ENCODE assay signal across 25 cellular contexts in the genomic region with DNA sequence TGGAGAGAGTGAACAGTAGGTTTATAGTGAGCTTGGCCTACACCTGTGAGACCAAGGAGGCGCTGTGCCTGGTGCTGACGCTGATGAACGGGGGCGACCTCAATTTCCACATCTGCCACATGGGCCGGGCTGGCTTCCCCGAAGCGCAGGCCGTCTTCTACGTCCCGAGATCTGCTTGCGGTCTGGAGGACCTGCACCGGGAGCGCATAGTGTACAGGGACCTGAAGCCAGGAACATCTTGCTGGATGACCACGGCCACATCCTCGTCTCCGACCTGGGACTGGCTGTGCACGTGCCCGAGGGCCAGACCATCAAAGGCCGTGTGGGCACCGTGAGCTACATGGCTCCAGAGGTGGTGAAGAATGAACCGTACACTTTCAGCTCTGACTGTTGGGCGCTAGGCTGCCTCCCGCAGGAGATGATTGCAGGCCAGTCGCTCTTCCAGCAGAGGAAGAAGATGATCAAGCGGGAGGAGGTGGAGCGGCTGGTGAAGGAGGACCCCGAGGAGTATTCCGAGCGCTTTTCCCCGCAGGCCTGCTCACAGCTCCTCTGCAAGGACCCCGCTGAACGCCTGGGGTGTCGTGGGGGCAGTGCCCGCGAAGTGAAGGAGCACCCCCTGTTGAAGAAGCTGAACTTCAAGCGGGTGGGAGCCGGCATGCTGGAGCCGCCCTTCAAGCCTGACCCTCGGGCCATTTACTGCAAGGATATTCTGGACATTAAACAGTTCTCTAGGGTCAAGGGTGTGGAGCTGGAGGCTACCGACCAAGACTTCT.
DNase-seq lines count a peak whose midpoint lies in the region; ATAC-seq, FAIRE-seq and TF ChIP-seq lines count a peak whose summit lies in the region.
"Had no signal": no experiment of that assay in that cellular context is flagged by ENCODE, and none has a peak within 500 bp of the region (broad histone marks: within the 10 kb centered on the region; RNA-seq: fewer than 3 reads in every experiment).

No MANE protein-coding gene starts in this region.

- peaks cover 0 to 2% (median 0%) of the 10 kb centered on the region in 9 donors for H3K36me3 ChIP-seq in heart left ventricle
- no peaks in the 10 kb centered on the region for H3K36me3 ChIP-seq in H1 (ENCODE audit: control insufficient read depth in 2 of 4, insufficient read depth in 4 of 4, low read length in 3 of 4)
- no peaks in the 10 kb centered on the region for H3K36me3 ChIP-seq in neural progenitor cell
- H3K36me3 ChIP-seq: BE2C had no signal

- peak overlapping the region; percentile 48 for H3K27ac Mint-ChIP-seq in neural progenitor cell
- H3K27ac Mint-ChIP-seq: CD4-positive, alpha-beta T cell had no signal

- H4K20me1 ChIP-seq in H1 (replicated peaks in 1 of 2; ENCODE audit: control insufficient read depth in 1 of 2, insufficient read depth in 2 of 2, low read length in 2 of 2): no peaks in the 10 kb centered on the region
- H4K20me1 ChIP-seq in neural progenitor cell (ENCODE audit: low read depth): no peaks in the 10 kb centered on the region
- H4K20me1 ChIP-seq: BLaER1 treated with 17β-estradiol and CSF1 and Interleukin-3, amounts not matched to agents 10 nM and 100 nM had no signal

- WGBS in right cardiac atrium: 98% methylated on average over 40 of the region's 40 CpGs
- 95 to 98% (median 97%) methylated on average over 27 to 40 of the region's 40 CpGs for WGBS in heart left ventricle, 4 donors
- WGBS in H1 (ENCODE audit: extremely low coverage in 1 of 2, insufficient coverage in 1 of 2, insufficient read length in 1 of 2, insufficient replicate concordance in 2 of 2, low coverage in 1 of 2, low lambda C conversion rate in 2 of 2, missing lambda C conversion rate in 1 of 2), 2 experiments: 91% methylated on average over 37 of the region's 40 CpGs; no CpG with 5 or more reads in 1 of the 2 experiments
- 96 to 97% methylated on average over 40 of the region's 40 CpGs for WGBS in lower leg skin, 2 donors

- no peak overlapping the region for H3K4me3 Mint-ChIP-seq in neural progenitor cell
- H3K4me3 Mint-ChIP-seq: H9 had no signal

- H3K4me2 ChIP-seq in H1 (ENCODE audit: insufficient read depth in 1 of 2, low read depth in 2 of 2, low read length in 2 of 2) (no peak overlapping the region), neural progenitor cell (no peak overlapping the region)
- H3K4me2 ChIP-seq: A549; BLaER1 treated with 17β-estradiol and CSF1 and Interleukin-3, amounts not matched to agents 10 nM and 100 nM had no signal

- FAIRE-seq in H1 (lab: Jason Lieb, UNC): no peak
- FAIRE-seq: A549, D721Med, GM12878, GM19239 had no signal

- no peak overlapping the region for H2BK20ac ChIP-seq in H1 (ENCODE audit: low read length)

- H3K9ac ChIP-seq in H1 (replicated peaks in 1 of 4; ENCODE audit: extremely low read depth in 1 of 4, low read depth in 3 of 4, low read length in 3 of 4) (no peak overlapping the region), neural progenitor cell (no peak overlapping the region)
- H3K9ac ChIP-seq: BLaER1 treated with 17β-estradiol and CSF1 and Interleukin-3, amounts not matched to agents 10 nM and 100 nM had no signal

- no peak overlapping the region for H3K14ac ChIP-seq in H1 (ENCODE audit: insufficient read length)

- no peak for TF ChIP-seq EP300 in H1 (IDR thresholded peaks at IDR 0.05; ENCODE audit: borderline replicate concordance in 1 of 2, low read depth in 2 of 2, low read length in 2 of 2)

- H2BK15ac ChIP-seq in H1 (ENCODE audit: low read length): no peak overlapping the region; the same call in 1 of the 2 replicates

- H3K4me1 ChIP-seq in right cardiac atrium (ENCODE audit: control insufficient read depth, insufficient read depth, low read length) (no peaks in the 10 kb centered on the region), heart left ventricle (peaks cover 0 to 7% (median 0%) of the 10 kb centered on the region in 12 donors), H1 (replicated peaks in 1 of 4; ENCODE audit: control insufficient read depth in 3 of 4, insufficient read depth in 4 of 4, low read length in 3 of 4) (peaks cover 0 to 3% (median 0%) of the 10 kb centered on the region in 4 experiments; a peak in 2 of 7 replicates), neural progenitor cell (no peaks in the 10 kb centered on the region)
- H3K4me1 ChIP-seq: A549, BE2C had no signal

- 0 out of 2 replicates have a peak overlapping the region, but pooled peaks have one; percentile 14 for H4K8ac ChIP-seq in H1 (ENCODE audit: extremely low read depth, insufficient read depth, low read length)

- H3K23me2 ChIP-seq in H1 (ENCODE audit: low read depth, low read length): no peaks in the 10 kb centered on the region; the same call in 1 of the 2 replicates

- peak overlapping the region; percentile 33; the same call in 1 of the 2 replicates for H2BK12ac ChIP-seq in H1 (ENCODE audit: low read depth, low read length)

- peak overlapping the region; percentile 65 for H4K91ac ChIP-seq in H1 (replicated peaks; ENCODE audit: insufficient read length, low read length)

- no peak overlapping the region for H2BK5ac ChIP-seq in H1 (ENCODE audit: low read depth, low read length)

- H3K79me2 ChIP-seq in H1 (ENCODE audit: control insufficient read depth in 1 of 2, insufficient read depth in 2 of 2, low read length in 2 of 2) (no peaks in the 10 kb centered on the region), neural progenitor cell (ENCODE audit: low read depth) (no peaks in the 10 kb centered on the region)

- CTCF ChIA-PET in H1 (lab: Charles Lee; ENCODE audit: partially characterized antibody): interaction anchor here (2.1 kb wide), 1 partner anchor 11 kb away, joined by 10 read pairs; no protein-coding TSS in a partner anchor

- POLR2A ChIA-PET in H1 (lab: Charles Lee; ENCODE audit: partially characterized antibody): interaction anchor here (1.1 to 1.7 kb wide), 3 partner anchors 8 to 139 kb away, joined by 3 to 5 read pairs (median 4); a partner anchor contains a TSS

- no peak overlapping the region for H4K5ac ChIP-seq in H1 (ENCODE audit: insufficient read length, low read depth, low read length)

- H3K27me3 ChIP-seq in right cardiac atrium (ENCODE audit: control insufficient read depth, insufficient read depth) (no peaks in the 10 kb centered on the region), heart left ventricle (no peaks in the 10 kb centered on the region), H1 (replicated peaks in 1 of 4; ENCODE audit: control insufficient read depth in 3 of 4, extremely low read depth in 1 of 4, insufficient read depth in 3 of 4, low read length in 3 of 4) (no peaks in the 10 kb centered on the region), neural progenitor cell (peaks cover 5% of the 10 kb centered on the region)
- H3K27me3 ChIP-seq: BE2C; BLaER1 treated with 17β-estradiol and CSF1 and Interleukin-3, amounts not matched to agents 10 nM and 100 nM had no signal

- no peak for TF ChIP-seq RAD21 in H1 (IDR thresholded peaks at IDR 0.05 in 1 of 2, conservative IDR thresholded peaks at IDR 0.05 in 1 of 2; ENCODE audit: low read depth in 2 of 2, low read length in 2 of 2)

- H3K27ac ChIP-seq in right cardiac atrium (ENCODE audit: low read length) (no peak overlapping the region), heart left ventricle (no peak overlapping the region), H1 (ENCODE audit: low read depth, low read length) (no peak overlapping the region), neural progenitor cell (no peak overlapping the region)
- H3K27ac ChIP-seq: A549; BLaER1 treated with 17β-estradiol and CSF1 and Interleukin-3, amounts not matched to agents 10 nM and 100 nM had no signal

- H3K9me3 Mint-ChIP-seq in neural progenitor cell: peaks cover 2% of the 10 kb centered on the region
- H3K9me3 Mint-ChIP-seq: CD4-positive, alpha-beta T cell; CD8-positive, alpha-beta memory T cell had no signal

- TF ChIP-seq CTCF in heart left ventricle (IDR thresholded peaks at IDR 0.05) (no peak), H1 (IDR thresholded peaks at IDR 0.05; ENCODE audit: control extremely low read depth in 1 of 3, insufficient read depth in 1 of 3, low read depth in 1 of 3, low read length in 3 of 3) (no peak), neural progenitor cell (IDR thresholded peaks at IDR 0.05) (no peak), lower leg skin (IDR thresholded peaks at IDR 0.05) (no peak)

- H3K79me1 ChIP-seq in H1 (ENCODE audit: low read depth, low read length): no peaks in the 10 kb centered on the region

- intact Hi-C loops in right cardiac atrium (cut with DNase I): no loop called here
- intact Hi-C loops in heart left ventricle (cut with DNase I): no loop called here
- intact Hi-C loops in lower leg skin (cut with DNase I; ENCODE audit: low total_unique reads): no loop called here

- no peak for DNase-seq in right cardiac atrium
- no peak for DNase-seq in heart left ventricle
- DNase-seq in H1 (ENCODE audit: low read depth in 1 of 2, low spot score in 2 of 2): no peak
- no peak for DNase-seq in neural progenitor cell (ENCODE audit: low spot score)
- DNase-seq in lower leg skin (ENCODE audit: low spot score in 2 of 2): no peak
- no peak for DNase-seq in NCI-H2081 treated with DMSO at 0.1 percent for 48 hours (lab: John Stamatoyannopoulos, UW)
- DNase-seq in NCI-H524 (lab: John Stamatoyannopoulos, UW): no peak
- DNase-seq: 8988T; ACHN; AML-193; BE2C; CD4-positive, alpha-beta T cell; CD8-positive, alpha-beta memory T cell; DMS 273 treated with DMSO at 0.1 percent for 48 hours; DMS79; EL; GDM1; H9 had no signal

- no peak overlapping the region for H3K23ac ChIP-seq in H1 (ENCODE audit: insufficient read length)

- peaks cover 2% of the 10 kb centered on the region for H3K36me3 Mint-ChIP-seq in neural progenitor cell

- no peaks in the 10 kb centered on the region for H3K4me1 Mint-ChIP-seq in neural progenitor cell
- H3K4me1 Mint-ChIP-seq: CD14-positive monocyte; CD8-positive, alpha-beta memory T cell had no signal

- no peak overlapping the region for H2AFZ ChIP-seq in H1 (ENCODE audit: low read length)
- H2AFZ ChIP-seq in neural progenitor cell (replicated peaks): no peak overlapping the region

- no peaks in the 10 kb centered on the region for H3K27me3 Mint-ChIP-seq in neural progenitor cell (ENCODE audit: insufficient read depth, low read depth)
- H3K27me3 Mint-ChIP-seq: CD4-positive, alpha-beta T cell; CD8-positive, alpha-beta memory T cell had no signal

- H3K18ac ChIP-seq in H1 (ENCODE audit: extremely low read depth, low read length): no peak overlapping the region

- TF ChIP-seq POLR2A in heart left ventricle (IDR thresholded peaks at IDR 0.05): no peak
- no peak for TF ChIP-seq POLR2A in H1 (IDR thresholded peaks at IDR 0.05; ENCODE audit: control extremely low read depth in 1 of 2, low read depth in 2 of 2, low read length in 2 of 2)
- TF ChIP-seq POLR2A in lower leg skin (IDR thresholded peaks at IDR 0.05): no peak

- no peaks in the 10 kb centered on the region for H3F3A ChIP-seq in neural progenitor cell (ENCODE audit: low read depth)

- H3K56ac ChIP-seq in H1 (replicated peaks; ENCODE audit: insufficient read length, low read depth, low read length): no peak overlapping the region

- 0 out of 2 replicates have a peak overlapping the region, but pooled peaks have one; percentile 75 for H2AK5ac ChIP-seq in H1 (ENCODE audit: low read depth, low read length)

- H3K9me3 ChIP-seq in right cardiac atrium (ENCODE audit: control insufficient read depth, low read length): no peaks in the 10 kb centered on the region
- no peaks in the 10 kb centered on the region for H3K9me3 ChIP-seq in heart left ventricle
- H3K9me3 ChIP-seq in H1 (ENCODE audit: insufficient read depth in 2 of 2, low read depth in 1 of 2, low read length in 1 of 2): no peaks in the 10 kb centered on the region
- H3K9me3 ChIP-seq in neural progenitor cell (ENCODE audit: low read depth): no peaks in the 10 kb centered on the region
- H3K9me3 ChIP-seq: A549, BE2C had no signal

- H2BK120ac ChIP-seq in H1 (replicated peaks; ENCODE audit: low read depth, low read length): no peak overlapping the region

- ATAC-seq in right cardiac atrium (peak; percentile 14 to 19), heart left ventricle (no peak)
- ATAC-seq: A549, GM12878, HCT116 had no signal

- H3K4ac ChIP-seq in H1 (replicated peaks; ENCODE audit: insufficient read length, low read depth, low read length): no peak overlapping the region

- H3K4me3 ChIP-seq in right cardiac atrium (ENCODE audit: low read length): no peak overlapping the region
- H3K4me3 ChIP-seq in heart left ventricle: no peak overlapping the region
- no peak overlapping the region for H3K4me3 ChIP-seq in H1 (ENCODE audit: extremely low read depth in 1 of 4, insufficient read depth in 2 of 4, low read depth in 3 of 4, low read length in 4 of 4)
- no peak overlapping the region for H3K4me3 ChIP-seq in neural progenitor cell
- H3K4me3 ChIP-seq in lower leg skin (ENCODE audit: low read depth, poor library complexity, severe bottlenecking): no peak overlapping the region
- H3K4me3 ChIP-seq: A549; BLaER1 treated with 17β-estradiol and CSF1 and Interleukin-3, amounts not matched to agents 10 nM and 100 nM; GM12878 had no signal

Comparison
In these comparisons a context has a peak if more than half of its experiments do, and no peak if none do; other contexts are left out.
1. ATAC-seq: peak in right cardiac atrium (2 of 2); none in heart left ventricle (0 of 4).